ENCODE assay signal across 14 cellular contexts in the genomic region with DNA sequence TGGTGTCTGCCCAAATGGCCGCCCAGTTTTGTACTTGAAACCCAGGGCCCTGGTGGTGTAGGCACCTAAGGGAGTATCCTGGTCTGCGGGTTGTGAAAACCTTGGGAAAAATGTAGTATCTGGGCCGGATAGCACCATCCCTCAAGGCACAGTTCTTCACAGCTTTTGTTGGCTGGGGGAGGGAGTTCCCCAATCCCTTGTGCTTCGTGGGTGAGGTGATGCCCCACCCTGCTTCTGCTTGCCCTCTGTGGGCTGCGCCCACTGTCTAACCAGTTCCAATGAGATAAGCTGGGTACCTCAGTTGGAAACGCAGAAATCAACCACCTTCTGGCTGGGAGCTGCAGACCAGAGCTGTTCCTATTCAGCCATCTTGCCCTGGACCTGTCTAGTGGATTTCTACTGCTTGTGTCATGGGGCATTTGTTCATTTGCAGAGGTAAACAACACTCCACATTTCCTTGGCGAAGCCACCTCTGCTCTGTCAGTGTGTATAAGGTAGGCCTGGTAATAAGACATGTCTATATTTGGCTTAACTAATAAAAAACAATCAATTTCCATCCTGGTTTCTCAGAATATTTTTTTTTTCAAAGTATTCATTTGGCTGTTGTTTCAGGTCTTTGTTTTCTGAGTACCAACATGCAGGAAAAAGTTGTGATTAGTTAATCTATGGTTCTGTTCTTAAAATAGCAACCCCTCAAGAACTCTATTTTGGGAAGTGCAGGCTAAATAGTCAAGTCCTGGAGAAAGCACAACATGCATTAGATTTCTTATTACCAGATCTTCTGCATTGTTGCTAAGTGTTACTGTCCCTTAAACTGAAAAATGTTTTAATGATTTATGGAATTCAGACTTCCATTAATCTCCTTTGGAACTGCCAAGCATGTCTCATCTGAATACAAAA.
DNase-seq lines count a peak whose midpoint lies in the region; ATAC-seq, FAIRE-seq and TF ChIP-seq lines count a peak whose summit lies in the region.
"Had no signal": no experiment of that assay in that cellular context is flagged by ENCODE, and none has a peak within 500 bp of the region (broad histone marks: within the 10 kb centered on the region; RNA-seq: fewer than 3 reads in every experiment).

No MANE protein-coding gene starts in this region.

- TF ChIP-seq EP300 in GM12878 (IDR thresholded peaks at IDR 0.05; ENCODE audit: borderline replicate concordance in 1 of 2, control insufficient read depth in 1 of 2, low read depth in 2 of 2, low read length in 2 of 2) = no peak

- POLR2A ChIA-PET in GM12878 (lab: Charles Lee) = no interaction called here

- RAD21 ChIA-PET in GM12878 (lab: Charles Lee; ENCODE audit: unreplicated experiment) = interaction anchor here (0.6 to 2.0 kb wide), 6 partner anchors 15 to 372 kb away, joined by 3 to 4 read pairs (median 4); no protein-coding TSS in a partner anchor

- H3K9ac ChIP-seq in GM12878 (ENCODE audit: control insufficient read depth, insufficient read depth, low read length) = no peak overlapping the region
- H3K9ac ChIP-seq: SK-N-SH had no signal

- no peak for TF ChIP-seq RAD21 in GM12878 (IDR thresholded peaks at IDR 0.05; ENCODE audit: insufficient read depth, low read depth, low read length)

- H2AFZ ChIP-seq in GM12878 (ENCODE audit: control insufficient read depth, low read depth, low read length) = no peak overlapping the region

- TF ChIP-seq CTCF in GM12865 (IDR thresholded peaks at IDR 0.05; ENCODE audit: insufficient read depth, low read depth, low read length, missing control alignments) = no peak
- no peak for TF ChIP-seq CTCF in GM12878 (IDR thresholded peaks at IDR 0.05 in 2 of 3, conservative IDR thresholded peaks at IDR 0.05 in 1 of 3; ENCODE audit: control insufficient read depth in 2 of 3, extremely low read depth in 1 of 3, insufficient read depth in 1 of 3, low read depth in 3 of 3, low read length in 3 of 3)
- no peak for TF ChIP-seq CTCF in right atrium auricular region (IDR thresholded peaks at IDR 0.05)

- no peaks in the 10 kb centered on the region for H4K20me1 ChIP-seq in GM12878 (ENCODE audit: control insufficient read depth, insufficient read depth)

- peak overlapping the region; percentile 29; the same call in 1 of the 2 replicates for H3K4me3 ChIP-seq in GM12865 (ENCODE audit: low read depth, low read length)
- no peak overlapping the region for H3K4me3 ChIP-seq in GM12878
- no peak overlapping the region for H3K4me3 ChIP-seq in right atrium auricular region

- no peak overlapping the region for H3K27ac ChIP-seq in GM12878 (ENCODE audit: control insufficient read depth, insufficient read depth)
- H3K27ac ChIP-seq in right atrium auricular region = peak overlapping the region; percentile 54 to 63

- H3K36me3 ChIP-seq in GM12878 (ENCODE audit: control insufficient read depth in 2 of 2, insufficient read depth in 2 of 2, low read length in 1 of 2) = no peaks in the 10 kb centered on the region
- H3K36me3 ChIP-seq in right atrium auricular region = no peaks in the 10 kb centered on the region

- ATAC-seq in HG03432 (IDR thresholded peaks at IDR 0.05; ENCODE audit: unreplicated experiment) (peak; percentile 28), GM12878 (peak; percentile 49), HG02571 (IDR thresholded peaks at IDR 0.05; ENCODE audit: unreplicated experiment) (no peak), GM18498 (IDR thresholded peaks at IDR 0.05; ENCODE audit: unreplicated experiment) (no peak)

- no peak for FAIRE-seq in GM12878 (lab: Jason Lieb, UNC)
- FAIRE-seq: GM18507 had no signal

- H3K9me3 ChIP-seq in GM12878 (replicated peaks; ENCODE audit: control insufficient read depth, insufficient read depth, low read length) (no peaks in the 10 kb centered on the region), right atrium auricular region (no peaks in the 10 kb centered on the region)
- H3K9me3 ChIP-seq: SK-N-SH had no signal

- H3K4me1 ChIP-seq in GM12878 (ENCODE audit: control insufficient read depth, insufficient read depth, low read length) (no peaks in the 10 kb centered on the region), right atrium auricular region (peaks cover 0 to 10% of the 10 kb centered on the region in 2 donors)

- SMC1A ChIA-PET in GM12878 (lab: Charles Lee; ENCODE audit: uncharacterized antibody, unreplicated experiment) = interaction anchor here (0.7 to 1.7 kb wide), 11 partner anchors 15 to 395 kb away, joined by 3 to 5 read pairs (median 4); no protein-coding TSS in a partner anchor

- no TSS peak for BruUV-seq in GM12878 (replicated peaks; lab: Mats Ljungman, UMichigan)

- no peak overlapping the region for H3K4me2 ChIP-seq in GM12878 (ENCODE audit: control insufficient read depth, insufficient read depth)
- H3K4me2 ChIP-seq: SK-N-SH had no signal

- H3K79me2 ChIP-seq in GM12878 (ENCODE audit: control insufficient read depth, insufficient read depth, low read length) = no peaks in the 10 kb centered on the region

- WGBS in GM12878 (ENCODE audit: insufficient coverage, insufficient replicate concordance, low lambda C conversion rate, missing lambda C conversion rate) = 40% methylated on average over 7 of the region's 7 CpGs

- in situ Hi-C loops in GM12878 (cut with MboI) = no loop called here

- no peak for TF ChIP-seq POLR2A in GM12878 (IDR thresholded peaks at IDR 0.05; ENCODE audit: low read depth, low read length)

- DNase-seq in GM12865 (ENCODE audit: low read depth) (peak; percentile 9), GM12878 (ENCODE audit: low read depth, low spot score) (no peak), right atrium auricular region (ENCODE audit: low spot score) (no peak), NCI-H1930 (lab: John Stamatoyannopoulos, UW) (no peak), DMS 273 treated with DMSO at 0.1 percent for 48 hours (lab: John Stamatoyannopoulos, UW) (no peak)
- DNase-seq: COR-L47, HFFc6, NCI-H146, NCI-H2107, SK-N-SH had no signal

- intact Hi-C loops in GM12878 (cut with micrococcal nuclease; ENCODE audit: unreplicated experiment) = no loop called here

- CTCF ChIA-PET in GM12878 (lab: Yijun Ruan, JAX) = interaction anchor here (0.6 to 1.8 kb wide), 4 partner anchors 61 to 363 kb away, joined by 3 to 5 read pairs (median 3); no protein-coding TSS in a partner anchor

- H3K27me3 ChIP-seq in GM12878 (replicated peaks in 1 of 2; ENCODE audit: control insufficient read depth in 2 of 2, insufficient read depth in 2 of 2, low read length in 1 of 2) (no peaks in the 10 kb centered on the region), right atrium auricular region (no peaks in the 10 kb centered on the region)

TF ChIP-seq in GM12878, 131 proteins besides CTCF, POLR2A, EP300 and RAD21 (continues in another document):
- TF ChIP-seq, protein P1, sequence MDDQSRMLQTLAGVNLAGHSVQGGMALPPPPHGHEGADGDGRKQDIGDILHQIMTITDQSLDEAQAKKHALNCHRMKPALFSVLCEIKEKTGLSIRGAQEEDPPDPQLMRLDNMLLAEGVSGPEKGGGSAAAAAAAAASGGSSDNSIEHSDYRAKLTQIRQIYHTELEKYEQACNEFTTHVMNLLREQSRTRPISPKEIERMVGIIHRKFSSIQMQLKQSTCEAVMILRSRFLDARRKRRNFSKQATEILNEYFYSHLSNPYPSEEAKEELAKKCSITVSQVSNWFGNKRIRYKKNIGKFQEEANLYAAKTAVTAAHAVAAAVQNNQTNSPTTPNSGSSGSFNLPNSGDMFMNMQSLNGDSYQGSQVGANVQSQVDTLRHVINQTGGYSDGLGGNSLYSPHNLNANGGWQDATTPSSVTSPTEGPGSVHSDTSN (IDR thresholded peaks at IDR 0.05; ENCODE audit: insufficient replicate concordance, low read depth, low read length) = no peak
- no peak for TF ChIP-seq ZSCAN29 (IDR thresholded peaks at IDR 0.05)
- TF ChIP-seq, protein P2, sequence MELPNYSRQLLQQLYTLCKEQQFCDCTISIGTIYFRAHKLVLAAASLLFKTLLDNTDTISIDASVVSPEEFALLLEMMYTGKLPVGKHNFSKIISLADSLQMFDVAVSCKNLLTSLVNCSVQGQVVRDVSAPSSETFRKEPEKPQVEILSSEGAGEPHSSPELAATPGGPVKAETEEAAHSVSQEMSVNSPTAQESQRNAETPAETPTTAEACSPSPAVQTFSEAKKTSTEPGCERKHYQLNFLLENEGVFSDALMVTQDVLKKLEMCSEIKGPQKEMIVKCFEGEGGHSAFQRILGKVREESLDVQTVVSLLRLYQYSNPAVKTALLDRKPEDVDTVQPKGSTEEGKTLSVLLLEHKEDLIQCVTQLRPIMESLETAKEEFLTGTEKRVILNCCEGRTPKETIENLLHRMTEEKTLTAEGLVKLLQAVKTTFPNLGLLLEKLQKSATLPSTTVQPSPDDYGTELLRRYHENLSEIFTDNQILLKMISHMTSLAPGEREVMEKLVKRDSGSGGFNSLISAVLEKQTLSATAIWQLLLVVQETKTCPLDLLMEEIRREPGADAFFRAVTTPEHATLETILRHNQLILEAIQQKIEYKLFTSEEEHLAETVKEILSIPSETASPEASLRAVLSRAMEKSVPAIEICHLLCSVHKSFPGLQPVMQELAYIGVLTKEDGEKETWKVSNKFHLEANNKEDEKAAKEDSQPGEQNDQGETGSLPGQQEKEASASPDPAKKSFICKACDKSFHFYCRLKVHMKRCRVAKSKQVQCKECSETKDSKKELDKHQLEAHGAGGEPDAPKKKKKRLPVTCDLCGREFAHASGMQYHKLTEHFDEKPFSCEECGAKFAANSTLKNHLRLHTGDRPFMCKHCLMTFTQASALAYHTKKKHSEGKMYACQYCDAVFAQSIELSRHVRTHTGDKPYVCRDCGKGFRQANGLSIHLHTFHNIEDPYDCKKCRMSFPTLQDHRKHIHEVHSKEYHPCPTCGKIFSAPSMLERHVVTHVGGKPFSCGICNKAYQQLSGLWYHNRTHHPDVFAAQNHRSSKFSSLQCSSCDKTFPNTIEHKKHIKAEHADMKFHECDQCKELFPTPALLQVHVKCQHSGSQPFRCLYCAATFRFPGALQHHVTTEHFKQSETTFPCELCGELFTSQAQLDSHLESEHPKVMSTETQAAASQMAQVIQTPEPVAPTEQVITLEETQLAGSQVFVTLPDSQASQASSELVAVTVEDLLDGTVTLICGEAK (IDR thresholded peaks at IDR 0.05; ENCODE audit: borderline replicate concordance) = no peak
- no peak for TF ChIP-seq TCF3 (IDR thresholded peaks at IDR 0.05; ENCODE audit: borderline replicate concordance, insufficient read depth, low read depth, low read length)
- TF ChIP-seq CHD1 (IDR thresholded peaks at IDR 0.05; ENCODE audit: low read depth, low read length) = no peak
- TF ChIP-seq HCFC1 (IDR thresholded peaks at IDR 0.05; ENCODE audit: low read length) = no peak
- TF ChIP-seq, protein P3, sequence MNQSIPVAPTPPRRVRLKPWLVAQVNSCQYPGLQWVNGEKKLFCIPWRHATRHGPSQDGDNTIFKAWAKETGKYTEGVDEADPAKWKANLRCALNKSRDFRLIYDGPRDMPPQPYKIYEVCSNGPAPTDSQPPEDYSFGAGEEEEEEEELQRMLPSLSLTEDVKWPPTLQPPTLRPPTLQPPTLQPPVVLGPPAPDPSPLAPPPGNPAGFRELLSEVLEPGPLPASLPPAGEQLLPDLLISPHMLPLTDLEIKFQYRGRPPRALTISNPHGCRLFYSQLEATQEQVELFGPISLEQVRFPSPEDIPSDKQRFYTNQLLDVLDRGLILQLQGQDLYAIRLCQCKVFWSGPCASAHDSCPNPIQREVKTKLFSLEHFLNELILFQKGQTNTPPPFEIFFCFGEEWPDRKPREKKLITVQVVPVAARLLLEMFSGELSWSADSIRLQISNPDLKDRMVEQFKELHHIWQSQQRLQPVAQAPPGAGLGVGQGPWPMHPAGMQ (IDR thresholded peaks at IDR 0.05; ENCODE audit: borderline replicate concordance) = no peak

Comparison
In these comparisons a context has a peak if more than half of its experiments do, and no peak if none do; other contexts are left out.
1. ATAC-seq: peak in HG03432 (single experiment) and GM12878 (single experiment); none in HG02571 (single experiment) and GM18498 (single experiment).